In genomic region chr4:187309456-187309855, GRCh38 we compare ENCODE assay signal across 25 cellular contexts.
DNase-seq lines count a peak whose midpoint lies in the region; ATAC-seq and TF ChIP-seq lines count a peak whose summit lies in the region.
"Had no signal": no experiment of that assay in that cellular context is flagged by ENCODE, and none has a peak within 500 bp of the region (broad histone marks: within the 10 kb centered on the region; RNA-seq: fewer than 3 reads in every experiment).

No MANE protein-coding gene starts in this region.

- H3K27ac ChIP-seq in mammary epithelial cell (ENCODE audit: insufficient read depth, low read depth, low read length): peak overlapping the region; percentile 91
- H3K27ac ChIP-seq: 22Rv1, adrenal gland, BLaER1, lower lobe of right lung, PC-9, stomach, upper lobe of left lung had no signal

- H3K4me1 ChIP-seq in mammary epithelial cell (ENCODE audit: insufficient read depth, low read length): peaks cover 38% of the 10 kb centered on the region
- H3K4me1 ChIP-seq in adipocyte (ENCODE audit: control insufficient read depth, insufficient read depth, low read length): no peaks in the 10 kb centered on the region
- no peaks in the 10 kb centered on the region for H3K4me1 ChIP-seq in mucosa of descending colon (ENCODE audit: low read depth)
- H3K4me1 ChIP-seq: adrenal gland, BLaER1, lower lobe of right lung, stomach, upper lobe of left lung had no signal

- CTCF ChIA-PET in mammary epithelial cell (lab: Charles Lee; ENCODE audit: low non-redundant PET) (no interaction called here), MCF 10A (lab: Yijun Ruan, JAX) (no interaction called here)

- H3K9ac ChIP-seq in mammary epithelial cell (ENCODE audit: insufficient read depth, low read length) (no peak overlapping the region), adipocyte (ENCODE audit: low read length) (no peak overlapping the region)
- H3K9ac ChIP-seq: BLaER1 had no signal

- H3K27me3 ChIP-seq in mammary epithelial cell (ENCODE audit: insufficient read depth, low read length) (no peaks in the 10 kb centered on the region), adipocyte (replicated peaks; ENCODE audit: control insufficient read depth, insufficient read depth, low read length) (no peaks in the 10 kb centered on the region)
- H3K27me3 ChIP-seq: adrenal gland, BLaER1, stomach, upper lobe of left lung had no signal

- POLR2A ChIA-PET in MCF 10A (lab: Yijun Ruan, JAX): no interaction called here

- H3K36me3 ChIP-seq in mammary epithelial cell (ENCODE audit: insufficient read depth, low read length) (no peaks in the 10 kb centered on the region), adipocyte (ENCODE audit: control insufficient read depth, insufficient read depth, low read length, severe bottlenecking) (no peaks in the 10 kb centered on the region), mucosa of descending colon (ENCODE audit: low read depth) (no peaks in the 10 kb centered on the region)
- H3K36me3 ChIP-seq: adrenal gland, BLaER1, lower lobe of right lung, stomach, upper lobe of left lung had no signal

- 7% methylated on average over 3 of the region's 3 CpGs for WGBS in mammary epithelial cell (ENCODE audit: low coverage, missing lambda C conversion rate)

- H4K20me1 ChIP-seq in mammary epithelial cell (ENCODE audit: insufficient read depth, low read length): no peaks in the 10 kb centered on the region
- H4K20me1 ChIP-seq: BLaER1 had no signal

- H3K4me2 ChIP-seq in mammary epithelial cell (ENCODE audit: insufficient read depth, low read depth, low read length): peak overlapping the region; percentile 68
- H3K4me2 ChIP-seq: BLaER1, PC-9 had no signal

- H3K27me3 Mint-ChIP-seq in MCF 10A (ENCODE audit: insufficient read depth, unreplicated experiment): no peaks in the 10 kb centered on the region
- H3K27me3 Mint-ChIP-seq: activated CD4-positive, alpha-beta memory T cell treated with anti-CD3 and anti-CD28 coated beads, Interleukin-2, amount 10 ng/mL, durations not matched to agents 7 days and 5 days had no signal

- intact Hi-C loops in mammary epithelial cell (cut with micrococcal nuclease): loop anchor here (10.0 kb wide), 2 partner anchors 265 to 375 kb away; no protein-coding TSS in a partner anchor
- intact Hi-C loops in MCF 10A (cut with micrococcal nuclease): loop anchor here (10.0 kb wide), 1 partner anchor 585 kb away; the partner anchor contains the start of gene FAT1
- intact Hi-C loops in mucosa of descending colon (cut with DNase I, micrococcal nuclease): no loop called here

- H3K9me3 ChIP-seq in mammary epithelial cell (replicated peaks; ENCODE audit: insufficient read depth, low read length) (no peaks in the 10 kb centered on the region), adipocyte (ENCODE audit: control insufficient read depth, low read length) (no peaks in the 10 kb centered on the region), mucosa of descending colon (no peaks in the 10 kb centered on the region)
- H3K9me3 ChIP-seq: adrenal gland, BLaER1, stomach, upper lobe of left lung had no signal

- in situ Hi-C loops in mammary epithelial cell (cut with MboI; ENCODE audit: low sequenced_read_pairs in 2 of 2): loop anchor here in 1 of 2 donors (5.0 kb wide), 1 partner anchor 182 kb away; no protein-coding TSS in a partner anchor

- H3K9me3 Mint-ChIP-seq in MCF 10A (ENCODE audit: unreplicated experiment): no peaks in the 10 kb centered on the region
- H3K9me3 Mint-ChIP-seq: endodermal cell had no signal

- no peak for TF ChIP-seq CTCF in mammary epithelial cell (conservative IDR thresholded peaks at IDR 0.05 in 1 of 2, IDR thresholded peaks at IDR 0.05 in 1 of 2; ENCODE audit: extremely low read depth in 1 of 2, insufficient read depth in 1 of 2, low read depth in 1 of 2, low read length in 2 of 2)
- TF ChIP-seq CTCF in MCF 10A (IDR thresholded peaks at IDR 0.05; ENCODE audit: unreplicated experiment): no peak
- no peak for TF ChIP-seq CTCF in fibroblast of pulmonary artery (IDR thresholded peaks at IDR 0.05; ENCODE audit: low read length, missing control alignments)
- TF ChIP-seq CTCF in mucosa of descending colon (IDR thresholded peaks at IDR 0.05): no peak

- H3K36me3 Mint-ChIP-seq in MCF 10A (ENCODE audit: insufficient read depth, unreplicated experiment): no peaks in the 10 kb centered on the region

- BruUV-seq in mammary epithelial cell (replicated peaks; lab: Mats Ljungman, UMichigan) (no TSS peak), MCF 10A (replicated peaks; lab: Mats Ljungman, UMichigan) (no TSS peak)

- H3K4me3 ChIP-seq in mammary epithelial cell (replicated peaks in 1 of 3; ENCODE audit: insufficient read depth in 1 of 3, low read depth in 2 of 3, low read length in 3 of 3) (no peak overlapping the region), adipocyte (ENCODE audit: low read length) (no peak overlapping the region), fibroblast of pulmonary artery (replicated peaks; ENCODE audit: low read depth, low read length) (no peak overlapping the region), mucosa of descending colon (no peak overlapping the region)
- H3K4me3 ChIP-seq: adrenal gland, BLaER1, lower lobe of right lung, PC-9, stomach, upper lobe of left lung had no signal

- no peak for ATAC-seq in mucosa of descending colon
- ATAC-seq: lower lobe of right lung had no signal

- DNase-seq in mammary epithelial cell: peak; percentile 73
- no peak for DNase-seq in MCF 10A (ENCODE audit: unreplicated experiment)
- peak; percentile 43 for DNase-seq in adipocyte (ENCODE audit: low read depth)
- DNase-seq in fibroblast of pulmonary artery (ENCODE audit: low read depth): peak; percentile 23
- no peak for DNase-seq in foreskin melanocyte
- DNase-seq in SHP77 treated with DMSO at 0.1 percent for 48 hours (lab: John Stamatoyannopoulos, UW): no peak
- no peak for DNase-seq in NCI-H82 (lab: John Stamatoyannopoulos, UW)
- DNase-seq in mucosa of descending colon: no peak
- DNase-seq: activated CD4-positive, alpha-beta memory T cell treated with anti-CD3 and anti-CD28 coated beads, Interleukin-2, amount 10 ng/mL, durations not matched to agents 7 days and 5 days; activated gamma-delta T cell; activated T-cell treated with anti-CD3 and anti-CD28 coated beads for 4 hours; adrenal gland; endodermal cell; hypothalamus; islet precursor cell; lower lobe of right lung; NCI-H1694 treated with DMSO at 0.1 percent for 48 hours; NCI-H774; nucleus accumbens; stimulated activated CD4-positive, alpha-beta T cell treated with anti-CD3 and anti-CD28 coated beads, Interleukin-12 subunit alpha, Interleukin-12 subunit beta, amount 100 ng/mL, for 4 hours; stomach; upper lobe of left lung had no signal

- dilution Hi-C loops in mammary epithelial cell (cut with HindIII; ENCODE audit: low sequenced_read_pairs): no loop called here

- H3K4me3 Mint-ChIP-seq in MCF 10A (ENCODE audit: unreplicated experiment): no peak overlapping the region
- H3K4me3 Mint-ChIP-seq: activated CD4-positive, alpha-beta memory T cell treated with anti-CD3 and anti-CD28 coated beads, Interleukin-2, amount 10 ng/mL, durations not matched to agents 7 days and 5 days; endodermal cell had no signal

- H3K4me1 Mint-ChIP-seq in MCF 10A (ENCODE audit: insufficient read depth, unreplicated experiment): peaks cover 25% of the 10 kb centered on the region
- H3K4me1 Mint-ChIP-seq: activated CD4-positive, alpha-beta memory T cell treated with anti-CD3 and anti-CD28 coated beads, Interleukin-2, amount 10 ng/mL, durations not matched to agents 7 days and 5 days; endodermal cell had no signal

- no peaks in the 10 kb centered on the region for H3K79me2 ChIP-seq in mammary epithelial cell (ENCODE audit: insufficient read depth, low read length)

- H3K27ac Mint-ChIP-seq in MCF 10A (ENCODE audit: low read depth, unreplicated experiment): no peak overlapping the region
- H3K27ac Mint-ChIP-seq: activated CD4-positive, alpha-beta memory T cell treated with anti-CD3 and anti-CD28 coated beads, Interleukin-2, amount 10 ng/mL, durations not matched to agents 7 days and 5 days; endodermal cell had no signal

- H2AFZ ChIP-seq in mammary epithelial cell (ENCODE audit: low read depth, low read length): no peak overlapping the region
- H2AFZ ChIP-seq: PC-9 had no signal

Comparison
In these comparisons a context has a peak if more than half of its experiments do, and no peak if none do; other contexts are left out.
1. DNase-seq: peak in mammary epithelial cell (single experiment), adipocyte (single experiment) and fibroblast of pulmonary artery (single experiment); none in MCF 10A (single experiment), foreskin melanocyte (single experiment), SHP77 treated with DMSO at 0.1 percent for 48 hours (single experiment), NCI-H82 (single experiment) and mucosa of descending colon (0 of 3).
2. intact Hi-C loops: an anchor here in mammary epithelial cell (10.0 kb wide) and MCF 10A (10.0 kb wide); none called in mucosa of descending colon.